Comparison of ENCODE assay signal across 10 cellular contexts in genomic region chr22:43127166-43127908, GRCh38. TPM values are rescaled to one million over a fixed set of nuclear protein-coding genes. Genes with fewer than 3 reads are reported as not detected.
DNase-seq lines count a peak whose midpoint lies in the region; ATAC-seq, FAIRE-seq and TF ChIP-seq lines count a peak whose summit lies in the region.
"Had no signal": no experiment of that assay in that cellular context is flagged by ENCODE, and none has a peak within 500 bp of the region (broad histone marks: within the 10 kb centered on the region; RNA-seq: fewer than 3 reads in every experiment).

No MANE protein-coding gene starts in this region.

- no peak for ATAC-seq in GM18517 (IDR thresholded peaks at IDR 0.05; ENCODE audit: unreplicated experiment)

- in situ Hi-C loops in transverse colon (cut with MboI; ENCODE audit: low pct_ligation_motif_present in 1 of 4, low pct_unique_long_range_greater_than_20kb in 1 of 4, low sequenced_read_pairs in 3 of 4): no loop called here

- H3K27ac ChIP-seq in esophagus (ENCODE audit: low read depth in 2 of 2, low read length in 1 of 2) (peak overlapping the region; percentile 87 to 88), transverse colon (peak overlapping the region; percentile 76 to 84 (median 84))
- H3K27ac ChIP-seq: thoracic aorta had no signal

- no peak for TF ChIP-seq CTCF in transverse colon (IDR thresholded peaks at IDR 0.05)

- H3K4me3 ChIP-seq in esophagus (ENCODE audit: low read depth in 1 of 2, low read length in 2 of 2): no peak overlapping the region
- H3K4me3 ChIP-seq in transverse colon: peak overlapping the region in 3 of 4 donors; percentile 6 to 31 (median 14)
- H3K4me3 ChIP-seq: thoracic aorta had no signal

- H3K36me3 ChIP-seq in esophagus (ENCODE audit: control insufficient read depth in 2 of 2, insufficient read depth in 2 of 2, low read length in 1 of 2) (peaks cover 0 to 19% of the 10 kb centered on the region in 2 donors), transverse colon (no peaks in the 10 kb centered on the region)
- H3K36me3 ChIP-seq: thoracic aorta had no signal

- DNase-seq in NCI-H748 (lab: John Stamatoyannopoulos, UW; ENCODE audit: unreplicated experiment) (peak; percentile 63), NCI-H748 treated with DMSO at 0.1 percent for 48 hours (lab: John Stamatoyannopoulos, UW) (no peak), transverse colon (peak; percentile 88), GM19239 (ENCODE audit: insufficient read length, low spot score) (no peak)
- DNase-seq: activated effector memory CD4-positive, alpha-beta T cell treated with Interleukin-2 at 50 U/mL for 16 hours; NCI-H1436 treated with DMSO at 0.1 percent for 48 hours had no signal

- no peak for FAIRE-seq in GM19239 (lab: Jason Lieb, UNC)

- H3K4me1 ChIP-seq in esophagus (ENCODE audit: control insufficient read depth in 2 of 2, insufficient read depth in 2 of 2, low read length in 1 of 2) (peaks cover 2 to 17% of the 10 kb centered on the region in 2 donors), transverse colon (peaks cover 7 to 70% (median 50%) of the 10 kb centered on the region in 4 donors)

- no peaks in the 10 kb centered on the region for H3K9me3 ChIP-seq in esophagus (ENCODE audit: control insufficient read depth in 2 of 2, insufficient read depth in 1 of 2, low read depth in 1 of 2, low read length in 1 of 2)
- H3K9me3 ChIP-seq in transverse colon: no peaks in the 10 kb centered on the region
- H3K9me3 ChIP-seq: thoracic aorta had no signal

- TF ChIP-seq POLR2A in transverse colon (IDR thresholded peaks at IDR 0.05): peak; percentile 83

- H3K27me3 ChIP-seq in esophagus (ENCODE audit: control insufficient read depth in 1 of 2, insufficient read depth in 2 of 2, low read length in 2 of 2) (no peaks in the 10 kb centered on the region), transverse colon (no peaks in the 10 kb centered on the region)

- 59 to 65% methylated on average over 17 of the region's 17 CpGs for WGBS in esophagus, 2 donors
- 68% methylated on average over 17 of the region's 17 CpGs; no CpG with 5 or more reads in 1 of the 2 donors for WGBS in transverse colon (ENCODE audit: low coverage in 1 of 2), 2 donors

- intact Hi-C loops in transverse colon (cut with DNase I; ENCODE audit: low total_unique reads): no loop called here

- TF ChIP-seq EP300 in transverse colon (IDR thresholded peaks at IDR 0.05; ENCODE audit: low read depth): peak; percentile 8

RNA-seq across cellular contexts. Expression of gene MCAT, which starts 15.9 kb away (rescaled TPM):
- polyA plus RNA-seq in esophagus: 10 to 100 TPM; 10.2 to 16.6 TPM
- 10 to 100 TPM; 20.9 to 24.3 (median 22.5) TPM for total RNA-seq in transverse colon

RNA-seq across cellular contexts. Expression of gene BIK, which starts 16.8 kb away (rescaled TPM):
- 10 to 100 TPM; 11.4 to 18.5 TPM for polyA plus RNA-seq in esophagus
- total RNA-seq in transverse colon: 10 to 100 TPM; 10.1 to 23.5 (median 14.4) TPM
- total RNA-seq: sciatic nerve, thoracic aorta had no signal

RNA-seq across cellular contexts. Expression of gene TSPO, which starts 24.0 kb away (rescaled TPM):
- polyA plus RNA-seq in esophagus: 100 to 1,000 TPM; 660 to 791 TPM
- 100 to 1,000 TPM; 307 to 452 (median 365) TPM for total RNA-seq in transverse colon

RNA-seq across cellular contexts. Expression of gene TTLL1, which starts 38.1 kb away (rescaled TPM):
- 1 to 10 TPM; 2.2 to 2.4 TPM for polyA plus RNA-seq in esophagus
- 1 to 10 TPM; 1.1 to 3.8 (median 2.8) TPM for total RNA-seq in transverse colon

RNA-seq across cellular contexts. Expression of gene TTLL12, which starts 59.6 kb away (rescaled TPM):
- 10 to 100 TPM; 79.5 to 96.4 TPM for polyA plus RNA-seq in esophagus
- total RNA-seq in transverse colon: 100 to 1,000 TPM in 3 of 4 donors, 10 to 100 TPM in 1; 88.1 to 171 (median 161) TPM

Comparison
In these comparisons a context has a peak if more than half of its experiments do, and no peak if none do; other contexts are left out.
1. DNase-seq: peak in NCI-H748 (single experiment) and transverse colon (single experiment); none in NCI-H748 treated with DMSO at 0.1 percent for 48 hours (single experiment) and GM19239 (single experiment).
2. H3K4me3 ChIP-seq: peak in transverse colon (3 of 4); none in esophagus (0 of 2).